In genomic region chr13:113229791-113230190, GRCh38 we compare ENCODE assay signal across 32 cellular contexts.
"Had no signal": no experiment of that assay in that cellular context is flagged by ENCODE, and none has a peak within 500 bp of the region (broad histone marks: within the 10 kb centered on the region; RNA-seq: fewer than 3 reads in every experiment).

No MANE protein-coding gene starts in this region.

- H3K4me2 ChIP-seq: smooth muscle cell had no signal

- H3K9me3 ChIP-seq: esophagus squamous epithelium, heart right ventricle, neutrophil, pancreas, prostate gland, right atrium auricular region, testis, tibial nerve, upper lobe of left lung had no signal

- H3K27ac ChIP-seq: coronary artery, esophagus squamous epithelium, heart right ventricle, neutrophil, pancreas, prostate gland, right atrium auricular region, testis, tibial nerve, upper lobe of left lung had no signal

- FAIRE-seq: endometrium, pancreas had no signal

- H3K4me3 Mint-ChIP-seq: effector memory CD8-positive, alpha-beta T cell; immature natural killer cell; naive thymus-derived CD8-positive, alpha-beta T cell; neural crest cell; stimulated activated effector memory CD8-positive, alpha-beta T cell treated with anti-CD3 and anti-CD28 coated beads, Interleukin-12 subunit alpha, Interleukin-12 subunit beta, amount 100 ng/mL, for 72 hours had no signal

- H3K9me3 Mint-ChIP-seq: effector memory CD8-positive, alpha-beta T cell; immature natural killer cell; naive thymus-derived CD8-positive, alpha-beta T cell; neural crest cell; stimulated activated effector memory CD8-positive, alpha-beta T cell treated with anti-CD3 and anti-CD28 coated beads, Interleukin-12 subunit alpha, Interleukin-12 subunit beta, amount 100 ng/mL, for 72 hours had no signal

- H3K4me1 Mint-ChIP-seq: neural crest cell had no signal

- H3K27ac Mint-ChIP-seq: stimulated activated effector memory CD8-positive, alpha-beta T cell treated with anti-CD3 and anti-CD28 coated beads, Interleukin-12 subunit alpha, Interleukin-12 subunit beta, amount 100 ng/mL, for 72 hours had no signal

- H3K4me1 ChIP-seq: pancreas, prostate gland, right atrium auricular region, testis, tibial nerve had no signal

- H3K27me3 ChIP-seq: esophagus squamous epithelium, heart right ventricle, neutrophil, pancreas, right atrium auricular region, testis, tibial nerve, upper lobe of left lung had no signal

- H3K4me3 ChIP-seq: coronary artery, esophagus squamous epithelium, heart right ventricle, lung, pancreas, prostate gland, right atrium auricular region, smooth muscle cell, testis, tibial nerve, upper lobe of left lung had no signal

- DNase-seq: effector memory CD8-positive, alpha-beta T cell; erythroblast; esophagus squamous epithelium; foreskin melanocyte; glutamatergic neuron; heart right ventricle; hypothalamus; immature natural killer cell; islet precursor cell; kidney glomerular epithelial cell; left colon; mesenchymal stem cell; midbrain; naive thymus-derived CD8-positive, alpha-beta T cell; pancreas; stimulated activated CD4-positive, alpha-beta T cell treated with anti-CD3 and anti-CD28 coated beads, Interleukin-2, amount 100 ng/mL, for 24 hours; stimulated activated CD4-positive, alpha-beta T cell treated with anti-CD3 and anti-CD28 coated beads, Interleukin-4, amount 100 ng/mL, for 24 hours; stimulated activated naive CD8-positive, alpha-beta T cell treated with anti-CD3 and anti-CD28 coated beads, Interleukin-15, Interleukin-2, amounts not matched to agents 100 U/mL and 50 U/mL, for 24 hours; substantia nigra; testis; upper lobe of left lung had no signal

- ATAC-seq: effector memory CD8-positive, alpha-beta T cell; heart right ventricle; left colon; naive thymus-derived CD8-positive, alpha-beta T cell; pancreas; sciatic nerve; stimulated activated effector memory CD8-positive, alpha-beta T cell treated with anti-CD3 and anti-CD28 coated beads, Interleukin-12 subunit alpha, Interleukin-12 subunit beta, amount 100 ng/mL, for 72 hours; stimulated activated naive CD8-positive, alpha-beta T cell treated with anti-CD3 and anti-CD28 coated beads, Interleukin-15, Interleukin-2, amounts not matched to agents 100 U/mL and 50 U/mL, for 24 hours had no signal

- H3K27me3 Mint-ChIP-seq: effector memory CD8-positive, alpha-beta T cell; naive thymus-derived CD8-positive, alpha-beta T cell had no signal
